In genomic region chr12:116860281-116860680, GRCh38 we compare ENCODE assay signal across 23 cellular contexts. TPM values are rescaled to one million over a fixed set of nuclear protein-coding genes. Genes with fewer than 3 reads are reported as not detected.
A peak's percentile ranks its signal among the peaks of the same experiment; 100 is the strongest.
DNase-seq lines count a peak whose midpoint lies in the region; ATAC-seq, FAIRE-seq and TF ChIP-seq lines count a peak whose summit lies in the region.
"Had no signal": no experiment of that assay in that cellular context is flagged by ENCODE, and none has a peak within 500 bp of the region (broad histone marks: within the 10 kb centered on the region; RNA-seq: fewer than 3 reads in every experiment).

No MANE protein-coding gene starts in this region.

- no peak for TF ChIP-seq POLR2A in HepG2 (IDR thresholded peaks at IDR 0.05; ENCODE audit: insufficient read depth in 1 of 2, low read depth in 2 of 2, low read length in 2 of 2)
- no peak for TF ChIP-seq POLR2A in right lobe of liver (IDR thresholded peaks at IDR 0.05)

- H3K36me3 ChIP-seq in HepG2 (replicated peaks in 1 of 2; ENCODE audit: control insufficient read depth in 1 of 2, insufficient read depth in 2 of 2, low read length in 2 of 2) (no peaks in the 10 kb centered on the region), right lobe of liver (no peaks in the 10 kb centered on the region), aorta (ENCODE audit: control insufficient read depth in 1 of 2, insufficient read depth in 2 of 2, low read length in 1 of 2) (no peaks in the 10 kb centered on the region)
- H3K36me3 ChIP-seq: neutrophil, WERI-Rb-1 had no signal

- intact Hi-C loops in HepG2 (cut with micrococcal nuclease; ENCODE audit: unreplicated experiment), result no loop called here
- intact Hi-C loops in right lobe of liver (cut with DNase I), result no loop called here
- intact Hi-C loops in aorta (cut with DNase I), result loop anchor here in 1 of 2 donors (5.0 kb wide), 1 partner anchor 38 kb away; no protein-coding TSS in a partner anchor

- H3K9me3 ChIP-seq in HepG2 (ENCODE audit: low read length) (no peaks in the 10 kb centered on the region), right lobe of liver (no peaks in the 10 kb centered on the region), aorta (ENCODE audit: control insufficient read depth, low read length) (no peaks in the 10 kb centered on the region)
- H3K9me3 ChIP-seq: neutrophil had no signal

- H3K27ac Mint-ChIP-seq in chondrocyte (ENCODE audit: unreplicated experiment) (peak overlapping the region; percentile 22), mesothelial cell of epicardium (peak overlapping the region; percentile 59)
- H3K27ac Mint-ChIP-seq: CD4-positive, alpha-beta T cell; T-helper 2 cell treated with Interferon-gamma antibody and Interleukin-4, amounts not matched to agents 5 μg/mL and 100 μg/mL, for 36 hours had no signal

- POLR2A ChIA-PET in HepG2 (lab: Yijun Ruan, JAX), result no interaction called here

- ATAC-seq in HepG2 (no peak), right lobe of liver (no peak), aorta (ENCODE audit: low FRiP score) (no peak), GM19351 (IDR thresholded peaks at IDR 0.05; ENCODE audit: unreplicated experiment) (no peak)
- ATAC-seq: left ventricle myocardium superior had no signal

- TF ChIP-seq CTCF in HepG2 (CRISPR knock-in tag; IDR thresholded peaks at IDR 0.05), result no peak
- TF ChIP-seq CTCF in right lobe of liver (IDR thresholded peaks at IDR 0.05), result no peak
- TF ChIP-seq CTCF in chondrocyte (IDR thresholded peaks at IDR 0.05), result no peak
- TF ChIP-seq CTCF in mesothelial cell of epicardium (IDR thresholded peaks at IDR 0.05; ENCODE audit: unreplicated experiment), result no peak

- H4K20me1 ChIP-seq in HepG2 (ENCODE audit: insufficient read depth, low read length), result no peaks in the 10 kb centered on the region

- H3K9me3 Mint-ChIP-seq in chondrocyte (ENCODE audit: low read depth) (no peaks in the 10 kb centered on the region), mesothelial cell of epicardium (no peaks in the 10 kb centered on the region)
- H3K9me3 Mint-ChIP-seq: T-helper 2 cell treated with Interferon-gamma antibody and Interleukin-4, amounts not matched to agents 5 μg/mL and 100 μg/mL, for 36 hours had no signal

- CTCF ChIA-PET in HepG2 (lab: Yijun Ruan, JAX; ENCODE audit: low intra/inter-chr PET ratio, low total read pairs), result no interaction called here

- no peak for TF ChIP-seq EP300 in HepG2 (IDR thresholded peaks at IDR 0.05; ENCODE audit: low read depth in 2 of 2, low read length in 2 of 2)
- no peak for TF ChIP-seq EP300 in HepG2 (CRISPR knock-in tag; IDR thresholded peaks at IDR 0.05; ENCODE audit: borderline replicate concordance)

- H3K4me2 ChIP-seq in HepG2 (ENCODE audit: low read depth, low read length), result peak overlapping the region; percentile 34; the same call in 1 of the 2 replicates

- no peak for TF ChIP-seq RAD21 in HepG2 (CRISPR knock-in tag; IDR thresholded peaks at IDR 0.05)

- H3K27me3 Mint-ChIP-seq in chondrocyte (ENCODE audit: low read depth) (peaks cover 10% of the 10 kb centered on the region), mesothelial cell of epicardium (ENCODE audit: low read depth) (no peaks in the 10 kb centered on the region)

- WGBS in HepG2 (ENCODE audit: low lambda C conversion rate), result 6% methylated on average over 3 of the region's 3 CpGs
- 36% methylated on average over 2 of the region's 3 CpGs for WGBS in right lobe of liver (ENCODE audit: insufficient coverage, low coverage, low lambda C conversion rate, missing lambda C conversion rate)
- WGBS in aorta, 2 donors, result 33 to 40% methylated on average over 3 of the region's 3 CpGs

- no peak for FAIRE-seq in HepG2 (lab: Jason Lieb, UNC)
- FAIRE-seq: RCC 7860 had no signal

- H3K36me3 Mint-ChIP-seq in chondrocyte (ENCODE audit: low read depth) (no peaks in the 10 kb centered on the region), mesothelial cell of epicardium (no peaks in the 10 kb centered on the region)

- in situ Hi-C loops in HepG2 (cut with HindIII; ENCODE audit: extremely low pct_ligation_motif_present, low pct_unique_long_range_greater_than_20kb), result no loop called here

- H3K4me1 ChIP-seq in HepG2 (ENCODE audit: insufficient read depth, low read length), result peaks cover 34% of the 10 kb centered on the region
- H3K4me1 ChIP-seq in right lobe of liver, result no peaks in the 10 kb centered on the region
- H3K4me1 ChIP-seq in aorta (ENCODE audit: control insufficient read depth in 1 of 2, insufficient read depth in 2 of 2, low read length in 2 of 2), result peaks cover 3 to 11% of the 10 kb centered on the region in 2 donors

- H3K4me3 ChIP-seq in HepG2 (replicated peaks in 1 of 3; ENCODE audit: insufficient read depth in 1 of 3, low read depth in 2 of 3, low read length in 3 of 3), result no peak overlapping the region
- no peak overlapping the region for H3K4me3 ChIP-seq in right lobe of liver
- H3K4me3 ChIP-seq in aorta (ENCODE audit: low read length in 2 of 2), result peak overlapping the region; percentile 38 to 52

- no peak overlapping the region for H3K9ac ChIP-seq in HepG2 (ENCODE audit: insufficient read depth, low read depth, low read length)

- no peak overlapping the region for H3K4me3 Mint-ChIP-seq in chondrocyte (ENCODE audit: unreplicated experiment)
- no peak overlapping the region for H3K4me3 Mint-ChIP-seq in mesothelial cell of epicardium
- H3K4me3 Mint-ChIP-seq: CD4-positive, alpha-beta T cell; T-helper 2 cell treated with Interferon-gamma antibody and Interleukin-4, amounts not matched to agents 5 μg/mL and 100 μg/mL, for 36 hours had no signal

- no peak for DNase-seq in HepG2 (ENCODE audit: low spot score)
- no peak for DNase-seq in right lobe of liver
- no peak for DNase-seq in chondrocyte (ENCODE audit: low spot score)
- DNase-seq in mesothelial cell of epicardium (ENCODE audit: low spot score in 2 of 2, unreplicated experiment in 2 of 2), result no peak
- DNase-seq in aorta, result no peak
- no peak for DNase-seq in activated effector memory CD4-positive, alpha-beta T cell treated with Interleukin-2 at 50 U/mL for 16 hours
- DNase-seq in kidney glomerular epithelial cell (lab: John Stamatoyannopoulos, UW), result no peak
- DNase-seq: activated CD4-positive, alpha-beta T cell treated with anti-CD3 and anti-CD28 coated beads, Interleukin-2, amount 50 U/mL, for 48 hours; activated gamma-delta T cell treated with Interleukin-2 at 50 U/mL for 16 hours; CD4-positive, alpha-beta T cell; DMS153; GDM1; GOT3; left ventricle myocardium superior; NCI-H1694 treated with DMSO at 0.1 percent for 48 hours; NCI-H2227 treated with DMSO at 0.1 percent for 48 hours; NCI-H82; stimulated activated CD4-positive, alpha-beta T cell treated with anti-CD3 and anti-CD28 coated beads, Interleukin-15, amount 100 ng/mL, for 24 hours; WERI-Rb-1 had no signal

- no peak overlapping the region for H2AFZ ChIP-seq in HepG2 (ENCODE audit: low read length)

- H3K4me1 Mint-ChIP-seq in chondrocyte (ENCODE audit: low read depth) (peaks cover 53% of the 10 kb centered on the region), mesothelial cell of epicardium (peaks cover 58% of the 10 kb centered on the region)

- no peaks in the 10 kb centered on the region for H3K79me2 ChIP-seq in HepG2 (ENCODE audit: insufficient read depth, low read length)

- peaks cover 0 to 22% of the 10 kb centered on the region in 2 experiments; a peak in 3 of 5 replicates for H3K27me3 ChIP-seq in HepG2 (ENCODE audit: control insufficient read depth in 1 of 2, insufficient read depth in 2 of 2, low read length in 2 of 2)
- peaks cover 0 to 6% of the 10 kb centered on the region in 2 donors for H3K27me3 ChIP-seq in right lobe of liver
- no peaks in the 10 kb centered on the region for H3K27me3 ChIP-seq in aorta (ENCODE audit: control insufficient read depth in 1 of 2, insufficient read depth in 2 of 2, low read length in 1 of 2)

- H3K27ac ChIP-seq in HepG2 (ENCODE audit: extremely low read length, insufficient read depth, low read length), result no peak overlapping the region
- no peak overlapping the region for H3K27ac ChIP-seq in right lobe of liver
- no peak overlapping the region for H3K27ac ChIP-seq in aorta (ENCODE audit: low read depth in 1 of 2, low read length in 2 of 2)
- H3K27ac ChIP-seq: neutrophil, WERI-Rb-1 had no signal

- no TSS peak for BruUV-seq in HepG2 (replicated peaks; lab: Mats Ljungman, UMichigan)

RNA-seq across cellular contexts. Expression of gene HRK, which starts 21.0 kb away (rescaled TPM):
- total RNA-seq in HepG2 (2016; rRNA removed; fragmentation: Illumina TruSeq; extraction: Trizol) (0.02 TPM in 1 of 2 replicates, not detected in the other), right lobe of liver (not detected), chondrocyte (0.31 to 0.80 TPM (median 0.49 TPM) in 3 replicates), mesothelial cell of epicardium (3.5 to 4.4 TPM (median 4.3 TPM) in 3 replicates), aorta (under 1 TPM; 0.06 TPM)
- total RNA-seq in HepG2 (2016; cell fraction: cytosol; rRNA removed; fragmentation: Illumina TruSeq; extraction: Trizol; ENCODE audit: low read depth), result not detected in 2 replicates
- 0.02 TPM in 1 of 2 replicates, not detected in the other for total RNA-seq in HepG2 (2016; cell fraction: insoluble cytoplasmic fraction; rRNA removed; fragmentation: Illumina TruSeq; extraction: Trizol)
- total RNA-seq in HepG2 (2016; cell fraction: membrane; rRNA removed; fragmentation: Illumina TruSeq; extraction: Trizol), result not detected in 2 replicates
- not detected in 2 replicates for total RNA-seq in HepG2 (2016; cell fraction: nucleus; rRNA removed; fragmentation: Illumina TruSeq; extraction: Trizol)
- polyA plus RNA-seq in HepG2 (2011; rRNA removed) (0.03 TPM in 1 of 2 replicates, not detected in the other), aorta (under 1 TPM in 1 of 2 donors, not detected in 1; 0.25 TPM)
- 0.01 TPM in 1 of 2 replicates, not detected in the other for polyA plus RNA-seq in HepG2 (2011; cell fraction: cytosol; rRNA removed)
- polyA plus RNA-seq in HepG2 (2011; cell fraction: nucleus; rRNA removed), result 0.02 TPM in 1 of 2 replicates, not detected in the other
- polyA plus RNA-seq in HepG2 (2012), result not detected in 2 replicates
- not detected in 2 replicates for polyA plus RNA-seq in HepG2 (2016; cell fraction: cytosol; fragmentation: Illumina TruSeq; extraction: Trizol; ENCODE audit: low read depth)
- polyA plus RNA-seq in HepG2 (2016; cell fraction: insoluble cytoplasmic fraction; fragmentation: Illumina TruSeq; extraction: Trizol; ENCODE audit: low read depth), result not detected in 2 replicates
- 0.07 TPM in 1 of 2 replicates, not detected in the other for polyA plus RNA-seq in HepG2 (2016; cell fraction: membrane; fragmentation: Illumina TruSeq; extraction: Trizol; ENCODE audit: low read depth)
- polyA plus RNA-seq in HepG2 (2016; cell fraction: nucleus; fragmentation: Illumina TruSeq; extraction: Trizol; ENCODE audit: insufficient read depth, low read depth), result not detected in 2 replicates
- polyA minus RNA-seq in HepG2 (2011; rRNA and poly(A)+ RNA removed; ENCODE audit: low replicate concordance), result 1.2 TPM in 1 of 2 replicates, not detected in the other
- not detected in 2 replicates for polyA minus RNA-seq in HepG2 (2011; cell fraction: cytosol; rRNA and poly(A)+ RNA removed)
- polyA minus RNA-seq in HepG2 (2011; cell fraction: nucleus; rRNA and poly(A)+ RNA removed), result not detected in 2 replicates
- total RNA-seq: CD4-positive, alpha-beta T cell had no signal

RNA-seq across cellular contexts. Expression of gene FBXW8, which starts 50.5 kb away (rescaled TPM):
- total RNA-seq in HepG2 (2016; rRNA removed; fragmentation: Illumina TruSeq; extraction: Trizol) (5.9 and 6.4 TPM in 2 replicates), right lobe of liver (1 to 10 TPM; 4.5 to 9.6 (median 6.3) TPM), chondrocyte (30.3 to 33.7 TPM (median 30.8 TPM) in 3 replicates), mesothelial cell of epicardium (38.1 to 40.1 TPM (median 40.0 TPM) in 3 replicates), aorta (10 to 100 TPM; 13.9 to 18.7 TPM)
- total RNA-seq in HepG2 (2016; cell fraction: cytosol; rRNA removed; fragmentation: Illumina TruSeq; extraction: Trizol; ENCODE audit: low read depth), result 3.0 and 3.1 TPM in 2 replicates
- total RNA-seq in HepG2 (2016; cell fraction: insoluble cytoplasmic fraction; rRNA removed; fragmentation: Illumina TruSeq; extraction: Trizol), result 4.9 and 5.1 TPM in 2 replicates
- total RNA-seq in HepG2 (2016; cell fraction: membrane; rRNA removed; fragmentation: Illumina TruSeq; extraction: Trizol), result 1.9 and 2.3 TPM in 2 replicates
- 5.2 and 5.4 TPM in 2 replicates for total RNA-seq in HepG2 (2016; cell fraction: nucleus; rRNA removed; fragmentation: Illumina TruSeq; extraction: Trizol)
- polyA plus RNA-seq in HepG2 (2011; rRNA removed) (5.1 and 6.2 TPM in 2 replicates), aorta (1 to 10 TPM; 2.3 to 3.2 TPM)
- polyA plus RNA-seq in HepG2 (2011; cell fraction: cytosol; rRNA removed), result 3.5 and 4.2 TPM in 2 replicates
- polyA plus RNA-seq in HepG2 (2011; cell fraction: nucleus; rRNA removed), result 9.2 and 11.2 TPM in 2 replicates
- polyA plus RNA-seq in HepG2 (2012), result 5.5 and 6.7 TPM in 2 replicates
- polyA plus RNA-seq in HepG2 (2016; cell fraction: cytosol; fragmentation: Illumina TruSeq; extraction: Trizol; ENCODE audit: low read depth), result 0.53 and 0.58 TPM in 2 replicates
- polyA plus RNA-seq in HepG2 (2016; cell fraction: insoluble cytoplasmic fraction; fragmentation: Illumina TruSeq; extraction: Trizol; ENCODE audit: low read depth), result 4.8 and 5.4 TPM in 2 replicates
- polyA plus RNA-seq in HepG2 (2016; cell fraction: membrane; fragmentation: Illumina TruSeq; extraction: Trizol; ENCODE audit: low read depth), result 0.95 and 0.97 TPM in 2 replicates
- polyA plus RNA-seq in HepG2 (2016; cell fraction: nucleus; fragmentation: Illumina TruSeq; extraction: Trizol; ENCODE audit: insufficient read depth, low read depth), result 5.8 and 6.0 TPM in 2 replicates
- polyA minus RNA-seq in HepG2 (2011; rRNA and poly(A)+ RNA removed; ENCODE audit: low replicate concordance), result 12.8 and 14.9 TPM in 2 replicates
- polyA minus RNA-seq in HepG2 (2011; cell fraction: cytosol; rRNA and poly(A)+ RNA removed), result 5.1 and 6.1 TPM in 2 replicates
- polyA minus RNA-seq in HepG2 (2011; cell fraction: nucleus; rRNA and poly(A)+ RNA removed), result 13.1 and 22.3 TPM in 2 replicates

Comparison
In these comparisons a context has a peak if more than half of its experiments do, and no peak if none do; other contexts are left out.
1. H3K4me3 ChIP-seq: peak in aorta (2 of 2); none in HepG2 (0 of 3) and right lobe of liver (0 of 3).